Comparison of ENCODE assay signal across 1 cellular context in the genomic region with DNA sequence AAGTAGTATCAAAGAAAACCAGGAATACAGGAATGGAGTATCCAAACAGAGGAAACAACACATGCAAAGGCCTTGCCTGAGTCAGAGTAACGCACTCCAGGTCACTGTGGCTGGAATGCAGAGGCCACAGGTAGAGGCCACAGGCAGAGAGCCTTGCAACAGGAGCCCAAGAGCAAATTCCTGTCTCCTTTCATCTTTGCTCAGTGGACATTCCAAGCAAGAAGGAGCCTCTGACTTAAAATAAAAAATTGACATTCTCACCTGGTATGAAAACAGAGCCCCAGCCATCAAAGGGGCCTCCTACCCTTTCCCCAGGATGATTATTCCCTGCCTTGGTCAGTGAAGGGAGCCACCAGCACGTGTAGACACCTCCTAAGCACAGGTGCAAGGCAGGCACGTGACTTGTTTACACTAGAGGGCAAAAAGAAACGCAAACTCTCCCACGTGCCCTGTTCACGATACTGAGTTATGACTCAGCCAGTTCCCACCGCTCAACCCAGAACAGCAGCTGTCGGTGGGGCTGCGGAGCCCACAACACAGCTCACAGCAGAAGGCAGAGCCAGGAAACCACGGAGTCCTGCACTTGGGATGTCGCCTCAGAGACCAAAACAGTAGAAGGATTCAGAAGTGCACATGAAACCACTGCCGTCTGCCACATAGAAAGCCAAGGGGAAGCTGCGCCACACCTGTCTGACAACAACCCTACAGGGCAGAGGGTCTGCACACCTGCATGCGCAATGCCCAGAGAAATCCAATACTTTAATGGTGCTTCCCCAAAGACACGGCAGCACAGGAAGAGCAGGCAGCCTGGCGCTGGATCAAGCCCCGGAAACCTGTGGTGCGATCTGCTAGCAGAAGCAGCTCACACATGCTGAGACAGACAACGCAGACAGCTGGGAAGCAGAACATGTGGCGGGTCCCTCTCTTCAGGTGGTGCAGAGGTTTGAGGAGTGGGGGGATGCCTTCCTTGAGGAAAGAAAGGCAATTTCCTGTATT.
TF ChIP-seq lines count a peak whose summit lies in the region.

No MANE protein-coding gene starts in this region.

TF ChIP-seq in HepG2, 621 proteins besides CTCF, POLR2A, EP300 and RAD21 (continued from another document and continues in another):
- TF ChIP-seq, protein P1, sequence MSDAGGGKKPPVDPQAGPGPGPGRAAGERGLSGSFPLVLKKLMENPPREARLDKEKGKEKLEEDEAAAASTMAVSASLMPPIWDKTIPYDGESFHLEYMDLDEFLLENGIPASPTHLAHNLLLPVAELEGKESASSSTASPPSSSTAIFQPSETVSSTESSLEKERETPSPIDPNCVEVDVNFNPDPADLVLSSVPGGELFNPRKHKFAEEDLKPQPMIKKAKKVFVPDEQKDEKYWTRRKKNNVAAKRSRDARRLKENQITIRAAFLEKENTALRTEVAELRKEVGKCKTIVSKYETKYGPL (CRISPR knock-in tag; IDR thresholded peaks at IDR 0.05): no peak
- TF ChIP-seq ZNF782 (CRISPR knock-in tag; IDR thresholded peaks at IDR 0.05; ENCODE audit: borderline replicate concordance) (peak; percentile 34; the same call in 1 of the 2 replicates), NFRKB (IDR thresholded peaks at IDR 0.05) (no peak), GABPA (IDR thresholded peaks at IDR 0.05; ENCODE audit: low read depth, low read length) (no peak), GABPA (CRISPR knock-in tag; IDR thresholded peaks at IDR 0.05; ENCODE audit: low read depth) (peak; percentile 46), ZNF562 (CRISPR knock-in tag; IDR thresholded peaks at IDR 0.05; ENCODE audit: borderline replicate concordance) (no peak), ZNF557 (CRISPR knock-in tag; IDR thresholded peaks at IDR 0.05) (no peak), TOE1 (CRISPR knock-in tag; IDR thresholded peaks at IDR 0.05) (no peak), RARA (CRISPR knock-in tag; IDR thresholded peaks at IDR 0.05) (peak; percentile 88), NPAS2 (CRISPR knock-in tag; IDR thresholded peaks at IDR 0.05; ENCODE audit: borderline replicate concordance) (peak; percentile 94), ZNF33A (CRISPR knock-in tag; IDR thresholded peaks at IDR 0.05; ENCODE audit: borderline replicate concordance) (no peak), ZNF317 (CRISPR knock-in tag; IDR thresholded peaks at IDR 0.05) (peak; percentile 58), SOX13 (IDR thresholded peaks at IDR 0.05) (no peak; the same call in 1 of the 2 replicates), SOX13 (CRISPR knock-in tag; conservative IDR thresholded peaks at IDR 0.05 in 1 of 2, IDR thresholded peaks at IDR 0.05 in 1 of 2) (peak; percentile 72 to 87; a peak in 3 of 4 replicates), ZMAT3 (CRISPR knock-in tag; conservative IDR thresholded peaks at IDR 0.05) (peak; percentile 53), ZNF143 (CRISPR knock-in tag; IDR thresholded peaks at IDR 0.05) (no peak), SRSF4 (IDR thresholded peaks at IDR 0.05; ENCODE audit: low read depth, low read length, poor library complexity, severe bottlenecking) (no peak), ARHGAP35 (CRISPR knock-in tag; IDR thresholded peaks at IDR 0.05; ENCODE audit: borderline replicate concordance) (0 out of 2 replicates have a peak, but pooled peaks have one; percentile 32), ZNF883 (CRISPR knock-in tag; IDR thresholded peaks at IDR 0.05; ENCODE audit: not compliant biosample characterization) (no peak), ZNF780A (CRISPR knock-in tag; IDR thresholded peaks at IDR 0.05) (no peak), ADNP (CRISPR knock-in tag; IDR thresholded peaks at IDR 0.05) (no peak), ZNF616 (CRISPR knock-in tag; IDR thresholded peaks at IDR 0.05; ENCODE audit: low read depth) (no peak)
- TF ChIP-seq, protein P2, sequence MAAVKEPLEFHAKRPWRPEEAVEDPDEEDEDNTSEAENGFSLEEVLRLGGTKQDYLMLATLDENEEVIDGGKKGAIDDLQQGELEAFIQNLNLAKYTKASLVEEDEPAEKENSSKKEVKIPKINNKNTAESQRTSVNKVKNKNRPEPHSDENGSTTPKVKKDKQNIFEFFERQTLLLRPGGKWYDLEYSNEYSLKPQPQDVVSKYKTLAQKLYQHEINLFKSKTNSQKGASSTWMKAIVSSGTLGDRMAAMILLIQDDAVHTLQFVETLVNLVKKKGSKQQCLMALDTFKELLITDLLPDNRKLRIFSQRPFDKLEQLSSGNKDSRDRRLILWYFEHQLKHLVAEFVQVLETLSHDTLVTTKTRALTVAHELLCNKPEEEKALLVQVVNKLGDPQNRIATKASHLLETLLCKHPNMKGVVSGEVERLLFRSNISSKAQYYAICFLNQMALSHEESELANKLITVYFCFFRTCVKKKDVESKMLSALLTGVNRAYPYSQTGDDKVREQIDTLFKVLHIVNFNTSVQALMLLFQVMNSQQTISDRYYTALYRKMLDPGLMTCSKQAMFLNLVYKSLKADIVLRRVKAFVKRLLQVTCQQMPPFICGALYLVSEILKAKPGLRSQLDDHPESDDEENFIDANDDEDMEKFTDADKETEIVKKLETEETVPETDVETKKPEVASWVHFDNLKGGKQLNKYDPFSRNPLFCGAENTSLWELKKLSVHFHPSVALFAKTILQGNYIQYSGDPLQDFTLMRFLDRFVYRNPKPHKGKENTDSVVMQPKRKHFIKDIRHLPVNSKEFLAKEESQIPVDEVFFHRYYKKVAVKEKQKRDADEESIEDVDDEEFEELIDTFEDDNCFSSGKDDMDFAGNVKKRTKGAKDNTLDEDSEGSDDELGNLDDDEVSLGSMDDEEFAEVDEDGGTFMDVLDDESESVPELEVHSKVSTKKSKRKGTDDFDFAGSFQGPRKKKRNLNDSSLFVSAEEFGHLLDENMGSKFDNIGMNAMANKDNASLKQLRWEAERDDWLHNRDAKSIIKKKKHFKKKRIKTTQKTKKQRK (IDR thresholded peaks at IDR 0.05; ENCODE audit: low read length): no peak
- TF ChIP-seq, protein P3, sequence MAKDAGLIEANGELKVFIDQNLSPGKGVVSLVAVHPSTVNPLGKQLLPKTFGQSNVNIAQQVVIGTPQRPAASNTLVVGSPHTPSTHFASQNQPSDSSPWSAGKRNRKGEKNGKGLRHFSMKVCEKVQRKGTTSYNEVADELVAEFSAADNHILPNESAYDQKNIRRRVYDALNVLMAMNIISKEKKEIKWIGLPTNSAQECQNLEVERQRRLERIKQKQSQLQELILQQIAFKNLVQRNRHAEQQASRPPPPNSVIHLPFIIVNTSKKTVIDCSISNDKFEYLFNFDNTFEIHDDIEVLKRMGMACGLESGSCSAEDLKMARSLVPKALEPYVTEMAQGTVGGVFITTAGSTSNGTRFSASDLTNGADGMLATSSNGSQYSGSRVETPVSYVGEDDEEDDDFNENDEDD (CRISPR knock-in tag; IDR thresholded peaks at IDR 0.05; ENCODE audit: borderline replicate concordance): peak; percentile 83; the same call in 1 of the 2 replicates
- TF ChIP-seq, protein P4, sequence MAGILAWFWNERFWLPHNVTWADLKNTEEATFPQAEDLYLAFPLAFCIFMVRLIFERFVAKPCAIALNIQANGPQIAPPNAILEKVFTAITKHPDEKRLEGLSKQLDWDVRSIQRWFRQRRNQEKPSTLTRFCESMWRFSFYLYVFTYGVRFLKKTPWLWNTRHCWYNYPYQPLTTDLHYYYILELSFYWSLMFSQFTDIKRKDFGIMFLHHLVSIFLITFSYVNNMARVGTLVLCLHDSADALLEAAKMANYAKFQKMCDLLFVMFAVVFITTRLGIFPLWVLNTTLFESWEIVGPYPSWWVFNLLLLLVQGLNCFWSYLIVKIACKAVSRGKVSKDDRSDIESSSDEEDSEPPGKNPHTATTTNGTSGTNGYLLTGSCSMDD (CRISPR knock-in tag; IDR thresholded peaks at IDR 0.05): no peak; the same call in 1 of the 2 replicates
- TF ChIP-seq, protein P5, sequence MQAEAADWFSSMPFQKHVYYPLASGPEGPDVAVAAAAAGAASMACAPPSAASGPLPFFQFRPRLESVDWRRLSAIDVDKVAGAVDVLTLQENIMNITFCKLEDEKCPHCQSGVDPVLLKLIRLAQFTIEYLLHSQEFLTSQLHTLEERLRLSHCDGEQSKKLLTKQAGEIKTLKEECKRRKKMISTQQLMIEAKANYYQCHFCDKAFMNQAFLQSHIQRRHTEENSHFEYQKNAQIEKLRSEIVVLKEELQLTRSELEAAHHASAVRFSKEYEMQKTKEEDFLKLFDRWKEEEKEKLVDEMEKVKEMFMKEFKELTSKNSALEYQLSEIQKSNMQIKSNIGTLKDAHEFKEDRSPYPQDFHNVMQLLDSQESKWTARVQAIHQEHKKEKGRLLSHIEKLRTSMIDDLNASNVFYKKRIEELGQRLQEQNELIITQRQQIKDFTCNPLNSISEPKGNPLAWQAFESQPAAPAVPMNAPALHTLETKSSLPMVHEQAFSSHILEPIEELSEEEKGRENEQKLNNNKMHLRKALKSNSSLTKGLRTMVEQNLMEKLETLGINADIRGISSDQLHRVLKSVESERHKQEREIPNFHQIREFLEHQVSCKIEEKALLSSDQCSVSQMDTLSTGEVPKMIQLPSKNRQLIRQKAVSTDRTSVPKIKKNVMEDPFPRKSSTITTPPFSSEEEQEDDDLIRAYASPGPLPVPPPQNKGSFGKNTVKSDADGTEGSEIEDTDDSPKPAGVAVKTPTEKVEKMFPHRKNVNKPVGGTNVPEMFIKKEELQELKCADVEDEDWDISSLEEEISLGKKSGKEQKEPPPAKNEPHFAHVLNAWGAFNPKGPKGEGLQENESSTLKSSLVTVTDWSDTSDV (CRISPR knock-in tag; IDR thresholded peaks at IDR 0.05): no peak
- TF ChIP-seq, protein P6, sequence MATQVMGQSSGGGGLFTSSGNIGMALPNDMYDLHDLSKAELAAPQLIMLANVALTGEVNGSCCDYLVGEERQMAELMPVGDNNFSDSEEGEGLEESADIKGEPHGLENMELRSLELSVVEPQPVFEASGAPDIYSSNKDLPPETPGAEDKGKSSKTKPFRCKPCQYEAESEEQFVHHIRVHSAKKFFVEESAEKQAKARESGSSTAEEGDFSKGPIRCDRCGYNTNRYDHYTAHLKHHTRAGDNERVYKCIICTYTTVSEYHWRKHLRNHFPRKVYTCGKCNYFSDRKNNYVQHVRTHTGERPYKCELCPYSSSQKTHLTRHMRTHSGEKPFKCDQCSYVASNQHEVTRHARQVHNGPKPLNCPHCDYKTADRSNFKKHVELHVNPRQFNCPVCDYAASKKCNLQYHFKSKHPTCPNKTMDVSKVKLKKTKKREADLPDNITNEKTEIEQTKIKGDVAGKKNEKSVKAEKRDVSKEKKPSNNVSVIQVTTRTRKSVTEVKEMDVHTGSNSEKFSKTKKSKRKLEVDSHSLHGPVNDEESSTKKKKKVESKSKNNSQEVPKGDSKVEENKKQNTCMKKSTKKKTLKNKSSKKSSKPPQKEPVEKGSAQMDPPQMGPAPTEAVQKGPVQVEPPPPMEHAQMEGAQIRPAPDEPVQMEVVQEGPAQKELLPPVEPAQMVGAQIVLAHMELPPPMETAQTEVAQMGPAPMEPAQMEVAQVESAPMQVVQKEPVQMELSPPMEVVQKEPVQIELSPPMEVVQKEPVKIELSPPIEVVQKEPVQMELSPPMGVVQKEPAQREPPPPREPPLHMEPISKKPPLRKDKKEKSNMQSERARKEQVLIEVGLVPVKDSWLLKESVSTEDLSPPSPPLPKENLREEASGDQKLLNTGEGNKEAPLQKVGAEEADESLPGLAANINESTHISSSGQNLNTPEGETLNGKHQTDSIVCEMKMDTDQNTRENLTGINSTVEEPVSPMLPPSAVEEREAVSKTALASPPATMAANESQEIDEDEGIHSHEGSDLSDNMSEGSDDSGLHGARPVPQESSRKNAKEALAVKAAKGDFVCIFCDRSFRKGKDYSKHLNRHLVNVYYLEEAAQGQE (IDR thresholded peaks at IDR 0.05; ENCODE audit: borderline replicate concordance in 1 of 2, low read depth in 1 of 2, low read length in 2 of 2): peak in 1 of 2 experiments; percentile 74; a peak in 1 of 4 replicates
- TF ChIP-seq, protein P7, sequence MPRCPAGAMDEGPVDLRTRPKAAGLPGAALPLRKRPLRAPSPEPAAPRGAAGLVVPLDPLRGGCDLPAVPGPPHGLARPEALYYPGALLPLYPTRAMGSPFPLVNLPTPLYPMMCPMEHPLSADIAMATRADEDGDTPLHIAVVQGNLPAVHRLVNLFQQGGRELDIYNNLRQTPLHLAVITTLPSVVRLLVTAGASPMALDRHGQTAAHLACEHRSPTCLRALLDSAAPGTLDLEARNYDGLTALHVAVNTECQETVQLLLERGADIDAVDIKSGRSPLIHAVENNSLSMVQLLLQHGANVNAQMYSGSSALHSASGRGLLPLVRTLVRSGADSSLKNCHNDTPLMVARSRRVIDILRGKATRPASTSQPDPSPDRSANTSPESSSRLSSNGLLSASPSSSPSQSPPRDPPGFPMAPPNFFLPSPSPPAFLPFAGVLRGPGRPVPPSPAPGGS (CRISPR knock-in tag; IDR thresholded peaks at IDR 0.05): 0 out of 2 replicates have a peak, but pooled peaks have one; percentile 24
- TF ChIP-seq, protein P8, sequence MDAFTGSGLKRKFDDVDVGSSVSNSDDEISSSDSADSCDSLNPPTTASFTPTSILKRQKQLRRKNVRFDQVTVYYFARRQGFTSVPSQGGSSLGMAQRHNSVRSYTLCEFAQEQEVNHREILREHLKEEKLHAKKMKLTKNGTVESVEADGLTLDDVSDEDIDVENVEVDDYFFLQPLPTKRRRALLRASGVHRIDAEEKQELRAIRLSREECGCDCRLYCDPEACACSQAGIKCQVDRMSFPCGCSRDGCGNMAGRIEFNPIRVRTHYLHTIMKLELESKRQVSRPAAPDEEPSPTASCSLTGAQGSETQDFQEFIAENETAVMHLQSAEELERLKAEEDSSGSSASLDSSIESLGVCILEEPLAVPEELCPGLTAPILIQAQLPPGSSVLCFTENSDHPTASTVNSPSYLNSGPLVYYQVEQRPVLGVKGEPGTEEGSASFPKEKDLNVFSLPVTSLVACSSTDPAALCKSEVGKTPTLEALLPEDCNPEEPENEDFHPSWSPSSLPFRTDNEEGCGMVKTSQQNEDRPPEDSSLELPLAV (CRISPR knock-in tag; conservative IDR thresholded peaks at IDR 0.05; ENCODE audit: low read depth): no peak
- TF ChIP-seq, protein P9, sequence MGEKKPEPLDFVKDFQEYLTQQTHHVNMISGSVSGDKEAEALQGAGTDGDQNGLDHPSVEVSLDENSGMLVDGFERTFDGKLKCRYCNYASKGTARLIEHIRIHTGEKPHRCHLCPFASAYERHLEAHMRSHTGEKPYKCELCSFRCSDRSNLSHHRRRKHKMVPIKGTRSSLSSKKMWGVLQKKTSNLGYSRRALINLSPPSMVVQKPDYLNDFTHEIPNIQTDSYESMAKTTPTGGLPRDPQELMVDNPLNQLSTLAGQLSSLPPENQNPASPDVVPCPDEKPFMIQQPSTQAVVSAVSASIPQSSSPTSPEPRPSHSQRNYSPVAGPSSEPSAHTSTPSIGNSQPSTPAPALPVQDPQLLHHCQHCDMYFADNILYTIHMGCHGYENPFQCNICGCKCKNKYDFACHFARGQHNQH (CRISPR knock-in tag; IDR thresholded peaks at IDR 0.05): peak; percentile 98
- TF ChIP-seq, protein P10, sequence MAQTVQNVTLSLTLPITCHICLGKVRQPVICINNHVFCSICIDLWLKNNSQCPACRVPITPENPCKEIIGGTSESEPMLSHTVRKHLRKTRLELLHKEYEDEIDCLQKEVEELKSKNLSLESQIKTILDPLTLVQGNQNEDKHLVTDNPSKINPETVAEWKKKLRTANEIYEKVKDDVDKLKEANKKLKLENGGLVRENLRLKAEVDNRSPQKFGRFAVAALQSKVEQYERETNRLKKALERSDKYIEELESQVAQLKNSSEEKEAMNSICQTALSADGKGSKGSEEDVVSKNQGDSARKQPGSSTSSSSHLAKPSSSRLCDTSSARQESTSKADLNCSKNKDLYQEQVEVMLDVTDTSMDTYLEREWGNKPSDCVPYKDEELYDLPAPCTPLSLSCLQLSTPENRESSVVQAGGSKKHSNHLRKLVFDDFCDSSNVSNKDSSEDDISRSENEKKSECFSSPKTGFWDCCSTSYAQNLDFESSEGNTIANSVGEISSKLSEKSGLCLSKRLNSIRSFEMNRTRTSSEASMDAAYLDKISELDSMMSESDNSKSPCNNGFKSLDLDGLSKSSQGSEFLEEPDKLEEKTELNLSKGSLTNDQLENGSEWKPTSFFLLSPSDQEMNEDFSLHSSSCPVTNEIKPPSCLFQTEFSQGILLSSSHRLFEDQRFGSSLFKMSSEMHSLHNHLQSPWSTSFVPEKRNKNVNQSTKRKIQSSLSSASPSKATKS (CRISPR knock-in tag; IDR thresholded peaks at IDR 0.05): no peak
